23 cellular contexts compared by ENCODE assay signal in genomic region chr11:74506823-74507222, GRCh38. TPM values are rescaled to one million over a fixed set of nuclear protein-coding genes. Genes with fewer than 3 reads are reported as not detected.
"Had no signal": no experiment of that assay in that cellular context is flagged by ENCODE, and none has a peak within 500 bp of the region (broad histone marks: within the 10 kb centered on the region; RNA-seq: fewer than 3 reads in every experiment).

No MANE protein-coding gene starts in this region.

- H3K27me3 ChIP-seq: body of pancreas, colonic mucosa, gastrocnemius medialis, heart left ventricle, pancreas, stomach, testis, upper lobe of left lung had no signal

- H3K27ac Mint-ChIP-seq: activated CD4-positive, alpha-beta memory T cell treated with anti-CD3 and anti-CD28 coated beads for 36 hours; activated naive CD4-positive, alpha-beta T cell treated with anti-CD3 and anti-CD28 coated beads, Interleukin-2, amount 50 U/mL, for 72 hours; activated T-cell treated with anti-CD3 and anti-CD28 coated beads, Interleukin-2, amount 50 U/mL, for 24 hours; naive thymus-derived CD4-positive, alpha-beta T cell had no signal

- H3K4me3 ChIP-seq: body of pancreas, colonic mucosa, gastrocnemius medialis, heart left ventricle, pancreas, stomach, testis, upper lobe of left lung had no signal

- H3K27ac ChIP-seq: body of pancreas, colonic mucosa, gastrocnemius medialis, heart left ventricle, pancreas, stomach, testis, upper lobe of left lung, VCaP had no signal

- H3K4me3 Mint-ChIP-seq: activated CD4-positive, alpha-beta memory T cell treated with anti-CD3 and anti-CD28 coated beads for 36 hours; activated T-cell treated with anti-CD3 and anti-CD28 coated beads, Interleukin-2, amount 50 U/mL, for 24 hours; naive thymus-derived CD4-positive, alpha-beta T cell had no signal

- H3K36me3 Mint-ChIP-seq: activated naive CD4-positive, alpha-beta T cell treated with anti-CD3 and anti-CD28 coated beads, Interleukin-2, amount 50 U/mL, for 72 hours had no signal

- H3K4me1 Mint-ChIP-seq: naive thymus-derived CD4-positive, alpha-beta T cell had no signal

- H3K9me3 ChIP-seq: body of pancreas, colonic mucosa, gastrocnemius medialis, pancreas, testis had no signal

- H3K36me3 ChIP-seq: colonic mucosa, gastrocnemius medialis, heart left ventricle, pancreas, stomach, upper lobe of left lung had no signal

- H3K4me1 ChIP-seq: body of pancreas, colonic mucosa, gastrocnemius medialis, heart left ventricle, pancreas, stomach, testis, upper lobe of left lung had no signal

- DNase-seq: activated CD4-positive, alpha-beta memory T cell treated with anti-CD3 and anti-CD28 coated beads for 36 hours; activated CD4-positive, alpha-beta T cell treated with anti-CD3 and anti-CD28 coated beads for 1 hour; activated effector memory CD4-positive, alpha-beta T cell treated with anti-CD3 and anti-CD28 coated beads, Interleukin-2, amount 50 U/mL, for 16 hours; activated T-cell treated with anti-CD3 and anti-CD28 coated beads, Interleukin-2, amount 50 U/mL, for 24 hours; amniotic stem cell; body of pancreas; central memory CD4-positive, alpha-beta T cell; colonic mucosa; effector CD4-positive, alpha-beta T cell; gastrocnemius medialis; heart left ventricle; islet precursor cell; naive thymus-derived CD4-positive, alpha-beta T cell; pancreas; stimulated activated CD4-positive, alpha-beta T cell treated with anti-CD3 and anti-CD28 coated beads, Interleukin-12 subunit alpha, Interleukin-12 subunit beta, amount 100 ng/mL, for 4 hours; stimulated activated CD4-positive, alpha-beta T cell treated with anti-CD3 and anti-CD28 coated beads, Interleukin-2, amount 100 ng/mL, for 24 hours; stomach; T-helper 9 cell; testis; upper lobe of left lung had no signal

- ATAC-seq: activated naive CD4-positive, alpha-beta T cell treated with anti-CD3 and anti-CD28 coated beads, Interleukin-2, amount 50 U/mL, for 72 hours; body of pancreas; gastrocnemius medialis; heart left ventricle; left lobe of liver; pancreas had no signal

RNA-seq across cellular contexts. Expression of gene KCNE3, which starts 39.5 kb away (rescaled TPM):
- total RNA-seq: activated CD4-positive, alpha-beta memory T cell treated with anti-CD3 and anti-CD28 coated beads for 36 hours; activated naive CD4-positive, alpha-beta T cell treated with anti-CD3 and anti-CD28 coated beads, Interleukin-2, amount 50 U/mL, for 72 hours had no signal
- polyA plus RNA-seq: naive thymus-derived CD4-positive, alpha-beta T cell had no signal
